In the genomic region with DNA sequence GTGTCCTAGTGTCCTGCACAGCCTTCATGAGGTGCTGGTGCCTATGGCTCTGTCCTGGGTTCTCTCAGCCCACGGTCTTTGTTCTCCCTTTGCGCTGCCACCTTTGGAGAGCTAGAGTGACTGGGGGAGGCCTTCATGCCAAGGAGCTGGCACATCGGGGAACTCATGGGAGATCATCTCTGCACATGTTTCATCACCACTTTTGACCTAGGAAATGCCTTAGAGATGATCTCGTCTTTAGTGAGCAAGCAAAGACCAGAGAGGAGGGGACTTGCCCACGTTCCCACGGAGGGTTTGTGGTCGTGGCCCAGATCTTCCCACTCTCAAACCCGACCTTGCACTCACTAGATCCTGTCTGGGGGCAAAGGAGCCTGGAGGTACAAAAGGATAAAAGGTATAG, we compare ENCODE assay signal across 20 cellular contexts. TPM values are rescaled to one million over a fixed set of nuclear protein-coding genes. Genes with fewer than 3 reads are reported as not detected.
A peak's percentile ranks its signal among the peaks of the same experiment; 100 is the strongest.
DNase-seq lines count a peak whose midpoint lies in the region; ATAC-seq, FAIRE-seq and TF ChIP-seq lines count a peak whose summit lies in the region.
"Had no signal": no experiment of that assay in that cellular context is flagged by ENCODE, and none has a peak within 500 bp of the region (broad histone marks: within the 10 kb centered on the region; RNA-seq: fewer than 3 reads in every experiment).

No MANE protein-coding gene starts in this region.

- TF ChIP-seq CTCF in astrocyte (IDR thresholded peaks at IDR 0.05; ENCODE audit: insufficient read depth, low read depth, low read length): no peak
- no peak for TF ChIP-seq CTCF in upper lobe of left lung (IDR thresholded peaks at IDR 0.05)
- TF ChIP-seq CTCF in MM.1S (IDR thresholded peaks at IDR 0.05; ENCODE audit: low read length): no peak

- H3K9me3 ChIP-seq in astrocyte (ENCODE audit: insufficient read depth, low read depth, low read length) (no peaks in the 10 kb centered on the region), upper lobe of left lung (no peaks in the 10 kb centered on the region), MM.1S (replicated peaks; ENCODE audit: insufficient read depth, low read length) (no peaks in the 10 kb centered on the region)

- H2AFZ ChIP-seq in astrocyte (ENCODE audit: low read depth, low read length) (no peak overlapping the region), MM.1S (ENCODE audit: low read length) (no peak overlapping the region)

- no peak for ATAC-seq in activated naive CD8-positive, alpha-beta T cell treated with anti-CD3 and anti-CD28 coated beads, Interleukin-2, amount 10 ng/mL, durations not matched to agents 7 days and 5 days (ENCODE audit: low read depth)
- no peak for ATAC-seq in activated naive CD8-positive, alpha-beta T cell treated with anti-CD3 and anti-CD28 coated beads, Interleukin-2, amount 50 U/mL, for 24 hours
- no peak for ATAC-seq in upper lobe of left lung (ENCODE audit: low FRiP score in 2 of 2)

- no peaks in the 10 kb centered on the region for H3F3A ChIP-seq in MM.1S (ENCODE audit: insufficient read depth, low read length)

- H3K4me1 ChIP-seq in astrocyte (ENCODE audit: insufficient read depth, low read length) (no peaks in the 10 kb centered on the region), upper lobe of left lung (peaks cover 0 to 8% (median 6%) of the 10 kb centered on the region in 4 donors), MM.1S (ENCODE audit: low read length) (no peaks in the 10 kb centered on the region)

- H4K20me1 ChIP-seq in astrocyte (ENCODE audit: insufficient read depth, low read length) (no peaks in the 10 kb centered on the region), MM.1S (ENCODE audit: insufficient read depth, low read length) (no peaks in the 10 kb centered on the region)

- H3K36me3 ChIP-seq in astrocyte (ENCODE audit: insufficient read depth, low read length) (no peaks in the 10 kb centered on the region), upper lobe of left lung (peaks cover 0 to 13% (median 0%) of the 10 kb centered on the region in 4 donors), MM.1S (replicated peaks; ENCODE audit: insufficient read depth, low read length) (no peaks in the 10 kb centered on the region)
- H3K36me3 ChIP-seq: cardiac muscle cell had no signal

- H3K4me3 ChIP-seq in astrocyte (ENCODE audit: insufficient read depth, low read depth, low read length) (no peak overlapping the region), upper lobe of left lung (no peak overlapping the region), MM.1S (ENCODE audit: low read length) (no peak overlapping the region)
- H3K4me3 ChIP-seq: cardiac muscle cell had no signal

- no peak overlapping the region for H3K27ac ChIP-seq in astrocyte (ENCODE audit: low read depth, low read length)
- H3K27ac ChIP-seq in upper lobe of left lung: peak overlapping the region; percentile 35 to 80 (median 58)
- no peak overlapping the region for H3K27ac ChIP-seq in MM.1S (ENCODE audit: low read length)
- H3K27ac ChIP-seq: cardiac muscle cell had no signal

- no peak for FAIRE-seq in astrocyte (lab: Jason Lieb, UNC)

- no peak for TF ChIP-seq EP300 in upper lobe of left lung (IDR thresholded peaks at IDR 0.05)

- peaks cover 7% of the 10 kb centered on the region for H3K27me3 Mint-ChIP-seq in activated naive CD8-positive, alpha-beta T cell treated with anti-CD3 and anti-CD28 coated beads, Interleukin-2, amount 10 ng/mL, durations not matched to agents 7 days and 5 days
- H3K27me3 Mint-ChIP-seq in activated naive CD8-positive, alpha-beta T cell treated with anti-CD3 and anti-CD28 coated beads, Interleukin-2, amount 50 U/mL, for 24 hours: peaks cover 10% of the 10 kb centered on the region
- peaks cover 43% of the 10 kb centered on the region for H3K27me3 Mint-ChIP-seq in astrocyte (ENCODE audit: low read depth, unreplicated experiment)

- POLR2A ChIA-PET in activated naive CD8-positive, alpha-beta T cell treated with anti-CD3 and anti-CD28 coated beads, Interleukin-2, amount 10 ng/mL, durations not matched to agents 7 days and 5 days (lab: Charles Lee): no interaction called here

- DNase-seq in activated naive CD8-positive, alpha-beta T cell treated with anti-CD3 and anti-CD28 coated beads, Interleukin-2, amount 10 ng/mL, durations not matched to agents 7 days and 5 days: peak; percentile 4
- DNase-seq in activated naive CD8-positive, alpha-beta T cell treated with anti-CD3 and anti-CD28 coated beads, Interleukin-2, amount 50 U/mL, for 24 hours: no peak
- DNase-seq in astrocyte (ENCODE audit: low read depth) (no peak), glomerular visceral epithelial cell (ENCODE audit: extremely low spot score) (peak; percentile 24), upper lobe of left lung (no peak), NCI-H1694 (lab: John Stamatoyannopoulos, UW) (no peak), NCI-H187 treated with DMSO at 0.1 percent for 48 hours (lab: John Stamatoyannopoulos, UW) (no peak), MM.1S (no peak)
- DNase-seq: 8988T; activated CD4-positive, alpha-beta T cell treated with anti-CD3 and anti-CD28 coated beads, Interleukin-2, amount 50 U/mL, for 4 hours; effector memory CD4-positive, alpha-beta T cell; mesendoderm; NCI-H2081; NCI-H526 treated with DMSO at 0.1 percent for 48 hours had no signal

- no peak overlapping the region for H3K9ac ChIP-seq in astrocyte (ENCODE audit: low read length)
- H3K9ac ChIP-seq in MM.1S (ENCODE audit: low read length): no peak overlapping the region

- TF ChIP-seq POLR2A in upper lobe of left lung (IDR thresholded peaks at IDR 0.05): no peak

- H3K9me3 Mint-ChIP-seq in activated naive CD8-positive, alpha-beta T cell treated with anti-CD3 and anti-CD28 coated beads, Interleukin-2, amount 10 ng/mL, durations not matched to agents 7 days and 5 days: no peaks in the 10 kb centered on the region
- no peaks in the 10 kb centered on the region for H3K9me3 Mint-ChIP-seq in activated naive CD8-positive, alpha-beta T cell treated with anti-CD3 and anti-CD28 coated beads, Interleukin-2, amount 50 U/mL, for 24 hours
- H3K9me3 Mint-ChIP-seq in astrocyte (ENCODE audit: unreplicated experiment): peaks cover 7% of the 10 kb centered on the region
- H3K9me3 Mint-ChIP-seq: CD4-positive, alpha-beta T cell; nephron; stimulated activated naive CD8-positive, alpha-beta T cell treated with anti-CD3 and anti-CD28 coated beads, Interleukin-15, Interleukin-2, amounts not matched to agents 100 ng/mL and 50 ng/mL, for 24 hours had no signal

- H3K79me2 ChIP-seq in astrocyte (ENCODE audit: insufficient read depth, low read length) (no peaks in the 10 kb centered on the region), MM.1S (ENCODE audit: low read length) (no peaks in the 10 kb centered on the region)

- H3K36me3 Mint-ChIP-seq in activated naive CD8-positive, alpha-beta T cell treated with anti-CD3 and anti-CD28 coated beads, Interleukin-2, amount 10 ng/mL, durations not matched to agents 7 days and 5 days: no peaks in the 10 kb centered on the region
- H3K36me3 Mint-ChIP-seq in activated naive CD8-positive, alpha-beta T cell treated with anti-CD3 and anti-CD28 coated beads, Interleukin-2, amount 50 U/mL, for 24 hours (ENCODE audit: low read depth): no peaks in the 10 kb centered on the region
- peaks cover 1% of the 10 kb centered on the region for H3K36me3 Mint-ChIP-seq in astrocyte (ENCODE audit: low read depth, unreplicated experiment)
- H3K36me3 Mint-ChIP-seq: activated naive CD8-positive, alpha-beta T cell had no signal

- peaks cover 5% of the 10 kb centered on the region for H3K27me3 ChIP-seq in astrocyte (ENCODE audit: insufficient read depth, low read length)
- no peaks in the 10 kb centered on the region for H3K27me3 ChIP-seq in upper lobe of left lung
- H3K27me3 ChIP-seq in MM.1S (replicated peaks; ENCODE audit: insufficient read depth, low read length): no peaks in the 10 kb centered on the region
- H3K27me3 ChIP-seq: cardiac muscle cell had no signal

- H3K4me2 ChIP-seq in astrocyte (ENCODE audit: low read length): no peak overlapping the region
- no peak overlapping the region for H3K4me2 ChIP-seq in MM.1S (ENCODE audit: low read depth, low read length)

- H3K4me1 Mint-ChIP-seq in activated naive CD8-positive, alpha-beta T cell treated with anti-CD3 and anti-CD28 coated beads, Interleukin-2, amount 10 ng/mL, durations not matched to agents 7 days and 5 days: peaks cover 1% of the 10 kb centered on the region
- H3K4me1 Mint-ChIP-seq in activated naive CD8-positive, alpha-beta T cell treated with anti-CD3 and anti-CD28 coated beads, Interleukin-2, amount 50 U/mL, for 24 hours: no peaks in the 10 kb centered on the region
- H3K4me1 Mint-ChIP-seq in astrocyte (ENCODE audit: low read depth, unreplicated experiment): peaks cover 9% of the 10 kb centered on the region

- H3K27ac Mint-ChIP-seq in activated naive CD8-positive, alpha-beta T cell treated with anti-CD3 and anti-CD28 coated beads, Interleukin-2, amount 10 ng/mL, durations not matched to agents 7 days and 5 days: no peak overlapping the region
- no peak overlapping the region for H3K27ac Mint-ChIP-seq in activated naive CD8-positive, alpha-beta T cell treated with anti-CD3 and anti-CD28 coated beads, Interleukin-2, amount 50 U/mL, for 24 hours
- peak overlapping the region; percentile 87 for H3K27ac Mint-ChIP-seq in astrocyte (ENCODE audit: unreplicated experiment)
- H3K27ac Mint-ChIP-seq: activated naive CD8-positive, alpha-beta T cell; CD4-positive, alpha-beta T cell; nephron; stimulated activated naive CD8-positive, alpha-beta T cell treated with anti-CD3 and anti-CD28 coated beads, Interleukin-15, Interleukin-2, amounts not matched to agents 100 ng/mL and 50 ng/mL, for 24 hours had no signal

- WGBS in upper lobe of left lung, 2 donors: 59 to 74% methylated on average over 6 to 8 of the region's 8 CpGs

- H3K9me2 ChIP-seq in MM.1S (replicated peaks; ENCODE audit: insufficient read depth, low read length): no peaks in the 10 kb centered on the region

- no peak overlapping the region for H3K4me3 Mint-ChIP-seq in activated naive CD8-positive, alpha-beta T cell treated with anti-CD3 and anti-CD28 coated beads, Interleukin-2, amount 10 ng/mL, durations not matched to agents 7 days and 5 days
- no peak overlapping the region for H3K4me3 Mint-ChIP-seq in activated naive CD8-positive, alpha-beta T cell treated with anti-CD3 and anti-CD28 coated beads, Interleukin-2, amount 50 U/mL, for 24 hours
- no peak overlapping the region for H3K4me3 Mint-ChIP-seq in astrocyte (ENCODE audit: unreplicated experiment)
- H3K4me3 Mint-ChIP-seq: activated naive CD8-positive, alpha-beta T cell; CD4-positive, alpha-beta T cell; nephron; stimulated activated naive CD8-positive, alpha-beta T cell treated with anti-CD3 and anti-CD28 coated beads, Interleukin-15, Interleukin-2, amounts not matched to agents 100 ng/mL and 50 ng/mL, for 24 hours had no signal

RNA-seq across cellular contexts. Expression of gene TBX4, which starts 23.5 kb away (rescaled TPM):
- not detected for total RNA-seq in activated naive CD8-positive, alpha-beta T cell treated with anti-CD3 and anti-CD28 coated beads, Interleukin-2, amount 10 ng/mL, durations not matched to agents 7 days and 5 days
- 0.14 TPM in 1 of 2 replicates, not detected in the other for total RNA-seq in astrocyte
- 10 to 100 TPM; 10.2 to 69.1 (median 22.7) TPM for total RNA-seq in upper lobe of left lung
- total RNA-seq: CD4-positive, alpha-beta T cell; pulmonary artery endothelial cell had no signal

Comparison
In these comparisons a context has a peak if more than half of its experiments do, and no peak if none do; other contexts are left out.
1. DNase-seq: peak in activated naive CD8-positive, alpha-beta T cell treated with anti-CD3 and anti-CD28 coated beads, Interleukin-2, amount 10 ng/mL, durations not matched to agents 7 days and 5 days (single experiment) and glomerular visceral epithelial cell (single experiment); none in activated naive CD8-positive, alpha-beta T cell treated with anti-CD3 and anti-CD28 coated beads, Interleukin-2, amount 50 U/mL, for 24 hours (single experiment), astrocyte (single experiment), upper lobe of left lung (0 of 2), NCI-H1694 (single experiment), NCI-H187 treated with DMSO at 0.1 percent for 48 hours (single experiment) and MM.1S (single experiment).
2. H3K27ac ChIP-seq: peak in upper lobe of left lung (4 of 4); none in astrocyte (single experiment) and MM.1S (single experiment).